ENCODE assay signal across 1 cellular context in the genomic region with DNA sequence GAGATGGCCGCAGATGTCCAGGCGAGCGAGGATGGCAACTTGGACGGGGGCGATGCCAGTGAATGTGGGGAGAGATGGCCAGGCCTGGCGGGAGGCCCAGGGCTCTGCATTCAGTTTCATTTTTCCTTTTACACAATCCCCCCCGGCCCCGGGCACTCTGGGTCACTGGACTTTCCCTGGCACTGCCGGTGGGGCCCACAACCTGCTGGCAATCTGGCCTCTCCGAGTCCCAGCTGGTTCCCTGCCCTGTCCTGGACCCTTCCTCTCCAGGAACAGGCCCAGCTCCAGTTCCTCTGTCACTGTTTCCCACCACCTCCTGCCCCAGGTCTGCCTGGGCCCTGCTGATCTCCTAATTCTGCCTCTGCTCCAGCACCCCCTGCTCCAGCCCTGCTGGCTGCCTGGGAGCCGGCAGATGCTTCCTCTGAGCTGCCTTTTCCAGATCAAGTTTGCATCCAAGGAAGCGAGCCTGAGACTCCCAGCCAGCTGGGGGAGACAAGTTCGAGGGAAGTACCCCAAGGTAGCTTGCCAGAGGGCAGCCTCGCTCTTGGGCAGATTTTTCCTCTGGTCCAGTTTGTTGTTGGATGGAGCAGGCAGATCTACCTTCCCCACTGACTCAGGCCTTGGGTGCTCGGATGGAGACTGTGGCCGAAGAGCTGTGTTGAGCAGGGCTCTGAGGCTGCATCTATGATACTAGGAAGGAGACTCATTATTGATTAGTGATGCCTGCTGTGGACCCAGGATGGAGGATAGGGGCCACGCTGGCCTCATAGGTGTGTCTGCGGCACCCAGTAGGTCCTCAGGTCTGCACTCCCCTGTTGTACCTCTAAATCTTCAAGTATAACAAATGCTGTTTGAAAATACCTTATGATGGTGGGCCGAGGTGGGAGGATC.
TF ChIP-seq lines count a peak whose summit lies in the region.

No MANE protein-coding gene starts in this region.

TF ChIP-seq in HepG2, 621 proteins besides CTCF, POLR2A, EP300 and RAD21 (continued from another document):
- no peak for TF ChIP-seq NFYB (CRISPR knock-in tag; IDR thresholded peaks at IDR 0.05)
- no peak for TF ChIP-seq CERS6 (CRISPR knock-in tag; IDR thresholded peaks at IDR 0.05)
- TF ChIP-seq SRF (IDR thresholded peaks at IDR 0.05; ENCODE audit: low read depth, low read length) = 0 out of 2 replicates have a peak, but pooled peaks have one; percentile 56
- no peak for TF ChIP-seq RBAK (CRISPR knock-in tag; IDR thresholded peaks at IDR 0.05)
- TF ChIP-seq MED1 (CRISPR knock-in tag; IDR thresholded peaks at IDR 0.05) = no peak; the same call in 1 of the 2 replicates
- 0 out of 2 replicates have a peak, but pooled peaks have one; percentile 41 for TF ChIP-seq KDM3A (CRISPR knock-in tag; IDR thresholded peaks at IDR 0.05; ENCODE audit: low read depth)
- peak; percentile 68; the same call in 1 of the 2 replicates for TF ChIP-seq ZZZ3 (CRISPR knock-in tag; IDR thresholded peaks at IDR 0.05; ENCODE audit: borderline replicate concordance)
- TF ChIP-seq MLX (CRISPR knock-in tag; IDR thresholded peaks at IDR 0.05) = no peak
- TF ChIP-seq, protein P1, sequence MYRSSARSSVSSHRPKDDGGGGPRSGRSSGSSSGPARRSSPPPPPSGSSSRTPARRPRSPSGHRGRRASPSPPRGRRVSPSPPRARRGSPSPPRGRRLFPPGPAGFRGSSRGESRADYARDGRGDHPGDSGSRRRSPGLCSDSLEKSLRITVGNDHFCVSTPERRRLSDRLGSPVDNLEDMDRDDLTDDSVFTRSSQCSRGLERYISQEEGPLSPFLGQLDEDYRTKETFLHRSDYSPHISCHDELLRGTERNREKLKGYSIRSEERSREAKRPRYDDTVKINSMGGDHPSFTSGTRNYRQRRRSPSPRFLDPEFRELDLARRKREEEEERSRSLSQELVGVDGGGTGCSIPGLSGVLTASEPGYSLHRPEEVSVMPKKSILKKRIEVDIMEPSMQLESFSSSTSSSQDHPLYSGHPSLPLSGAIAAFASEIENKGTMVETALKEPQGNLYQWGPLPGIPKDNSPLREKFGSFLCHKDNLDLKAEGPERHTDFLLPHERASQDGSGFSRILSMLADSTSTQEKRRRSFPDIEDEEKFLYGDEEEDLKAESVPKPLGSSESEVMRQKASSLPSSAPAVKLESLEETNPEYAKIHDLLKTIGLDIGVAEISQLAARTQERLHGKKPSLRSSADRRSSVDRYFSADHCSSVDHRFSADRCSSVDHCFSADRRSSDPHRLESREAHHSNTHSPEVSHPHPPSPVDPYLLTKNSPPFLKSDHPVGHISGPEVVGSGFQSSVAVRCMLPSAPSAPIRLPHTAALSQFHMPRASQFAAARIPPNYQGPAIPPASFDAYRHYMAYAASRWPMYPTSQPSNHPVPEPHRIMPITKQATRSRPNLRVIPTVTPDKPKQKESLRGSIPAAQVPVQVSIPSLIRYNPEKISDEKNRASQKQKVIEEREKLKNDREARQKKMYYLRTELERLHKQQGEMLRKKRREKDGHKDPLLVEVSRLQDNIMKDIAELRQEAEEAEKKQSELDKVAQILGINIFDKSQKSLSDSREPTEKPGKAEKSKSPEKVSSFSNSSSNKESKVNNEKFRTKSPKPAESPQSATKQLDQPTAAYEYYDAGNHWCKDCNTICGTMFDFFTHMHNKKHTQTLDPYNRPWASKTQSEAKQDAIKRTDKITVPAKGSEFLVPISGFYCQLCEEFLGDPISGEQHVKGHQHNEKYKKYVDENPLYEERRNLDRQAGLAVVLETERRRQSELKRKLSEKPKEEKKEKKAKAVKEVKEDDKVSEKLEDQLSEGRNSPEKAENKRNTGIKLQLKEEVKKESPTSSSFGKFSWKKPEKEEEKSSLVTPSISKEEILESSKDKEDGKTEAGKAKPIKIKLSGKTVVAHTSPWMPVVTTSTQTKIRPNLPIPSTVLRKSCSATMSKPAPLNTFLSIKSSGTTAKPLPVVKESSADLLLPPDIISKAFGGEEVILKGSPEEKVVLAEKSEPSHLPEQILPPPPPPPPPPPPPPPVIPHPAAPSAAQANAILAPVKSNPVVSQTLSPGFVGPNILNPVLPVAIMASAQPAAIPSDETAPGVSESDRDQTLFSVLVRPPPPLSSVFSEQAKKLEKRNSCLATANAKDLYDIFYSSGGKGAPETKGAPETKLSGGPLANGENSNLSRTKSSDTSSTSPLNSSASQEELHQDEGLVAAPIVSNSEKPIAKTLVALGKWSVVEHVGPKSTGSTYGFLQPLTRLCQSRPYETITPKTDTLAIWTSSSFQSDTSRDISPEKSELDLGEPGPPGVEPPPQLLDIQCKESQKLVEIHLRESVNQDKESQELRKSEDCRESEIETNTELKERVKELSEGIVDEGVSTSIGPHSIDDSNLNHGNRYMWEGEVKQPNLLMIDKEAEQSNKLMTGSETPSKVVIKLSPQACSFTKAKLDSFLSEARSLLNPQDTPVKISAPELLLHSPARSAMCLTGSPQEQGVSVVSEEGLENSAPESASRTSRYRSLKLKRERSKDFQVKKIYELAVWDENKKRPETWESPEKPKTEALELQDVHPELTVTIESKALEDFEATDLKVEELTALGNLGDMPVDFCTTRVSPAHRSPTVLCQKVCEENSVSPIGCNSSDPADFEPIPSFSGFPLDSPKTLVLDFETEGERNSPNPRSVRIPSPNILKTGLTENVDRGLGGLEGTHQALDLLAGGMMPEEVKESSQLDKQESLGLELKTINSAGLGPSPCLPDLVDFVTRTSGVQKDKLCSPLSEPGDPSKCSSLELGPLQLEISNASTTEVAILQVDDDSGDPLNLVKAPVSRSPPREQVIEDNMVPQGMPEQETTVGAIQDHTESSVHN (CRISPR knock-in tag; IDR thresholded peaks at IDR 0.05) = peak; percentile 47; the same call in 1 of the 2 replicates
- TF ChIP-seq ZNF383 (CRISPR knock-in tag; IDR thresholded peaks at IDR 0.05; ENCODE audit: borderline replicate concordance) = no peak
- peak; percentile 2; the same call in 1 of the 2 replicates for TF ChIP-seq NFE2L1 (CRISPR knock-in tag; IDR thresholded peaks at IDR 0.05; ENCODE audit: borderline replicate concordance)
- TF ChIP-seq TGIF2 (CRISPR knock-in tag; IDR thresholded peaks at IDR 0.05) = peak; percentile 34; the same call in 1 of the 2 replicates
- peak; percentile 53; the same call in 1 of the 2 replicates for TF ChIP-seq ZNF572 (CRISPR knock-in tag; IDR thresholded peaks at IDR 0.05)
- no peak for TF ChIP-seq SMAD3 (CRISPR knock-in tag; IDR thresholded peaks at IDR 0.05)
- TF ChIP-seq, protein P2, sequence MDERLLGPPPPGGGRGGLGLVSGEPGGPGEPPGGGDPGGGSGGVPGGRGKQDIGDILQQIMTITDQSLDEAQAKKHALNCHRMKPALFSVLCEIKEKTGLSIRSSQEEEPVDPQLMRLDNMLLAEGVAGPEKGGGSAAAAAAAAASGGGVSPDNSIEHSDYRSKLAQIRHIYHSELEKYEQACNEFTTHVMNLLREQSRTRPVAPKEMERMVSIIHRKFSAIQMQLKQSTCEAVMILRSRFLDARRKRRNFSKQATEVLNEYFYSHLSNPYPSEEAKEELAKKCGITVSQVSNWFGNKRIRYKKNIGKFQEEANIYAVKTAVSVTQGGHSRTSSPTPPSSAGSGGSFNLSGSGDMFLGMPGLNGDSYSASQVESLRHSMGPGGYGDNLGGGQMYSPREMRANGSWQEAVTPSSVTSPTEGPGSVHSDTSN (CRISPR knock-in tag; IDR thresholded peaks at IDR 0.05) = no peak
- TF ChIP-seq, protein P3, sequence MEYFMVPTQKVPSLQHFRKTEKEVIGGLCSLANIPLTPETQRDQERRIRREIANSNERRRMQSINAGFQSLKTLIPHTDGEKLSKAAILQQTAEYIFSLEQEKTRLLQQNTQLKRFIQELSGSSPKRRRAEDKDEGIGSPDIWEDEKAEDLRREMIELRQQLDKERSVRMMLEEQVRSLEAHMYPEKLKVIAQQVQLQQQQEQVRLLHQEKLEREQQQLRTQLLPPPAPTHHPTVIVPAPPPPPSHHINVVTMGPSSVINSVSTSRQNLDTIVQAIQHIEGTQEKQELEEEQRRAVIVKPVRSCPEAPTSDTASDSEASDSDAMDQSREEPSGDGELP (IDR thresholded peaks at IDR 0.05; ENCODE audit: borderline replicate concordance, low read depth) = peak; percentile 35; the same call in 1 of the 2 replicates
- no peak for TF ChIP-seq STAT5B (CRISPR knock-in tag; IDR thresholded peaks at IDR 0.05)
- 0 out of 2 replicates have a peak, but pooled peaks have one; percentile 25 for TF ChIP-seq ZNF761 (CRISPR knock-in tag; conservative IDR thresholded peaks at IDR 0.05)
- peak; percentile 57; the same call in 1 of the 2 replicates for TF ChIP-seq ARNT2 (CRISPR knock-in tag; IDR thresholded peaks at IDR 0.05; ENCODE audit: low read depth)
- TF ChIP-seq ZNF275 (CRISPR knock-in tag; IDR thresholded peaks at IDR 0.05; ENCODE audit: borderline replicate concordance) = no peak
- TF ChIP-seq, protein P4, sequence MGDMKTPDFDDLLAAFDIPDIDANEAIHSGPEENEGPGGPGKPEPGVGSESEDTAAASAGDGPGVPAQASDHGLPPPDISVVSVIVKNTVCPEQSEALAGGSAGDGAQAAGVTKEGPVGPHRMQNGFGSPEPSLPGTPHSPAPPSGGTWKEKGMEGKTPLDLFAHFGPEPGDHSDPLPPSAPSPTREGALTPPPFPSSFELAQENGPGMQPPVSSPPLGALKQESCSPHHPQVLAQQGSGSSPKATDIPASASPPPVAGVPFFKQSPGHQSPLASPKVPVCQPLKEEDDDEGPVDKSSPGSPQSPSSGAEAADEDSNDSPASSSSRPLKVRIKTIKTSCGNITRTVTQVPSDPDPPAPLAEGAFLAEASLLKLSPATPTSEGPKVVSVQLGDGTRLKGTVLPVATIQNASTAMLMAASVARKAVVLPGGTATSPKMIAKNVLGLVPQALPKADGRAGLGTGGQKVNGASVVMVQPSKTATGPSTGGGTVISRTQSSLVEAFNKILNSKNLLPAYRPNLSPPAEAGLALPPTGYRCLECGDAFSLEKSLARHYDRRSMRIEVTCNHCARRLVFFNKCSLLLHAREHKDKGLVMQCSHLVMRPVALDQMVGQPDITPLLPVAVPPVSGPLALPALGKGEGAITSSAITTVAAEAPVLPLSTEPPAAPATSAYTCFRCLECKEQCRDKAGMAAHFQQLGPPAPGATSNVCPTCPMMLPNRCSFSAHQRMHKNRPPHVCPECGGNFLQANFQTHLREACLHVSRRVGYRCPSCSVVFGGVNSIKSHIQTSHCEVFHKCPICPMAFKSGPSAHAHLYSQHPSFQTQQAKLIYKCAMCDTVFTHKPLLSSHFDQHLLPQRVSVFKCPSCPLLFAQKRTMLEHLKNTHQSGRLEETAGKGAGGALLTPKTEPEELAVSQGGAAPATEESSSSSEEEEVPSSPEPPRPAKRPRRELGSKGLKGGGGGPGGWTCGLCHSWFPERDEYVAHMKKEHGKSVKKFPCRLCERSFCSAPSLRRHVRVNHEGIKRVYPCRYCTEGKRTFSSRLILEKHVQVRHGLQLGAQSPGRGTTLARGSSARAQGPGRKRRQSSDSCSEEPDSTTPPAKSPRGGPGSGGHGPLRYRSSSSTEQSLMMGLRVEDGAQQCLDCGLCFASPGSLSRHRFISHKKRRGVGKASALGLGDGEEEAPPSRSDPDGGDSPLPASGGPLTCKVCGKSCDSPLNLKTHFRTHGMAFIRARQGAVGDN (CRISPR knock-in tag; IDR thresholded peaks at IDR 0.05) = peak; percentile 74
- 0 out of 2 replicates have a peak, but pooled peaks have one; percentile 38 for TF ChIP-seq ZMYM4 (CRISPR knock-in tag; IDR thresholded peaks at IDR 0.05)
- TF ChIP-seq, protein P5, sequence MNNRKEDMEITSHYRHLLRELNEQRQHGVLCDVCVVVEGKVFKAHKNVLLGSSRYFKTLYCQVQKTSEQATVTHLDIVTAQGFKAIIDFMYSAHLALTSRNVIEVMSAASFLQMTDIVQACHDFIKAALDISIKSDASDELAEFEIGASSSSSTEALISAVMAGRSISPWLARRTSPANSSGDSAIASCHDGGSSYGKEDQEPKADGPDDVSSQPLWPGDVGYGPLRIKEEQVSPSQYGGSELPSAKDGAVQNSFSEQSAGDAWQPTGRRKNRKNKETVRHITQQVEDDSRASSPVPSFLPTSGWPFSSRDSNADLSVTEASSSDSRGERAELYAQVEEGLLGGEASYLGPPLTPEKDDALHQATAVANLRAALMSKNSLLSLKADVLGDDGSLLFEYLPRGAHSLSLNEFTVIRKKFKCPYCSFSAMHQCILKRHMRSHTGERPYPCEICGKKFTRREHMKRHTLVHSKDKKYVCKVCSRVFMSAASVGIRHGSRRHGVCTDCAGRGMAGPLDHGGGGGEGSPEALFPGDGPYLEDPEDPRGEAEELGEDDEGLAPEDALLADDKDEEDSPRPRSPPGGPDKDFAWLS (CRISPR knock-in tag; IDR thresholded peaks at IDR 0.05; ENCODE audit: borderline replicate concordance) = 0 out of 2 replicates have a peak, but pooled peaks have one; percentile 65
- 0 out of 2 replicates have a peak, but pooled peaks have one; percentile 13 for TF ChIP-seq BCL3 (CRISPR knock-in tag; IDR thresholded peaks at IDR 0.05)
